In the genomic region with DNA sequence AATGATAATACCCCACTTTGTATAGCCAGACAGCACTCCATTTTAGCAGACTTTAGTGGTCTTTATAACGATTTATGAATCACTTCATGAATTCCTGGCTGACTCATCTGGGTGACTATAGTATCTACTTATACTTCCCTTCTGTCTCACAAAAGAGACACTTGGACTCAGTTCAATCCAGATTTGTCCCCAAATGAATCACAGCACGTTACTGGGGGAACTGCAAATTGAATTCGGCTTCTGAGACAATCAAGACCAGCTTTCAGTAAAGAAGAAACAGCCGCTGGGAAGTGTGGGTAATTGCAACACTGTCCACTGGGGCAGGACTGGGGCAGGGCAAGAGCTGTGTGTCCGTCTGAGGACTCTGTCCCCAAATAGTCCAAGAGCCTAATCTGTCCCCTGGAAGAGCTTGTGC, we compare ENCODE assay signal across 12 cellular contexts.
DNase-seq lines count a peak whose midpoint lies in the region; ATAC-seq, FAIRE-seq and TF ChIP-seq lines count a peak whose summit lies in the region.
"Had no signal": no experiment of that assay in that cellular context is flagged by ENCODE, and none has a peak within 500 bp of the region (broad histone marks: within the 10 kb centered on the region; RNA-seq: fewer than 3 reads in every experiment).

No MANE protein-coding gene starts in this region.

- peaks cover 35% of the 10 kb centered on the region for H3K4me1 Mint-ChIP-seq in activated T-cell treated with anti-CD3 and anti-CD28 coated beads, Interleukin-2, amount 50 U/mL, for 72 hours (ENCODE audit: low read depth)
- H3K4me1 Mint-ChIP-seq in MCF 10A (ENCODE audit: insufficient read depth, unreplicated experiment): peaks cover 11% of the 10 kb centered on the region
- no peaks in the 10 kb centered on the region for H3K4me1 Mint-ChIP-seq in CD8-positive, alpha-beta memory T cell
- H3K4me1 Mint-ChIP-seq: activated naive CD8-positive, alpha-beta T cell treated with anti-CD3 and anti-CD28 coated beads, Interleukin-2, amount 10 ng/mL, durations not matched to agents 7 days and 5 days; CD14-positive monocyte had no signal

- CTCF ChIA-PET in MCF 10A (lab: Yijun Ruan, JAX): interaction anchor here (0.6 to 0.7 kb wide), 2 partner anchors 50 to 93 kb away, joined by 3 read pairs; no protein-coding TSS in a partner anchor
- CTCF ChIA-PET in CD8-positive, alpha-beta memory T cell (lab: Charles Lee): no interaction called here

- peak; percentile 70 to 71 for ATAC-seq in activated T-cell treated with anti-CD3 and anti-CD28 coated beads, Interleukin-2, amount 50 U/mL, for 72 hours (replicated peaks in 1 of 2)
- no peak for ATAC-seq in HG03108 (IDR thresholded peaks at IDR 0.05; ENCODE audit: unreplicated experiment)

- peaks cover 0 to 3% of the 10 kb centered on the region in 2 donors for H3K9me3 Mint-ChIP-seq in activated T-cell treated with anti-CD3 and anti-CD28 coated beads, Interleukin-2, amount 50 U/mL, for 72 hours
- H3K9me3 Mint-ChIP-seq in MCF 10A (ENCODE audit: unreplicated experiment): no peaks in the 10 kb centered on the region
- no peaks in the 10 kb centered on the region for H3K9me3 Mint-ChIP-seq in CD8-positive, alpha-beta memory T cell
- H3K9me3 Mint-ChIP-seq: activated naive CD8-positive, alpha-beta T cell treated with anti-CD3 and anti-CD28 coated beads, Interleukin-2, amount 10 ng/mL, durations not matched to agents 7 days and 5 days; H9 had no signal

- no peak overlapping the region for H3K4me3 ChIP-seq in CD8-positive, alpha-beta memory T cell (ENCODE audit: low read length)

- intact Hi-C loops in MCF 10A (cut with micrococcal nuclease): no loop called here

- POLR2A ChIA-PET in MCF 10A (lab: Yijun Ruan, JAX): no interaction called here
- POLR2A ChIA-PET in CD8-positive, alpha-beta memory T cell (lab: Charles Lee): no interaction called here

- H3K4me3 Mint-ChIP-seq in activated T-cell treated with anti-CD3 and anti-CD28 coated beads, Interleukin-2, amount 50 U/mL, for 72 hours: no peak overlapping the region
- H3K4me3 Mint-ChIP-seq in MCF 10A (ENCODE audit: unreplicated experiment): no peak overlapping the region
- no peak overlapping the region for H3K4me3 Mint-ChIP-seq in CD8-positive, alpha-beta memory T cell
- H3K4me3 Mint-ChIP-seq: activated naive CD8-positive, alpha-beta T cell treated with anti-CD3 and anti-CD28 coated beads, Interleukin-2, amount 10 ng/mL, durations not matched to agents 7 days and 5 days; CD14-positive monocyte; H9 had no signal

- no peaks in the 10 kb centered on the region for H3K36me3 ChIP-seq in CD8-positive, alpha-beta memory T cell (ENCODE audit: insufficient read depth, low read length)

- H3K27me3 Mint-ChIP-seq in activated T-cell treated with anti-CD3 and anti-CD28 coated beads, Interleukin-2, amount 50 U/mL, for 72 hours (ENCODE audit: low read depth): peaks cover 42% of the 10 kb centered on the region
- no peaks in the 10 kb centered on the region for H3K27me3 Mint-ChIP-seq in MCF 10A (ENCODE audit: insufficient read depth, unreplicated experiment)
- H3K27me3 Mint-ChIP-seq in CD8-positive, alpha-beta memory T cell: peaks cover 2 to 15% of the 10 kb centered on the region in 2 donors
- H3K27me3 Mint-ChIP-seq: activated naive CD8-positive, alpha-beta T cell treated with anti-CD3 and anti-CD28 coated beads, Interleukin-2, amount 10 ng/mL, durations not matched to agents 7 days and 5 days had no signal

- no peaks in the 10 kb centered on the region for H3K4me1 ChIP-seq in CD8-positive, alpha-beta memory T cell (ENCODE audit: insufficient read depth, low read length)

- no peak for TF ChIP-seq CTCF in MCF 10A (IDR thresholded peaks at IDR 0.05; ENCODE audit: unreplicated experiment)

- BruUV-seq in MCF 10A (replicated peaks; lab: Mats Ljungman, UMichigan): no TSS peak

- H3K27ac ChIP-seq in layer of hippocampus (ENCODE audit: low read depth, low read length): peak overlapping the region; percentile 43
- H3K27ac ChIP-seq in CD8-positive, alpha-beta memory T cell (ENCODE audit: low read depth, low read length): no peak overlapping the region

- peak; percentile 1 to 13 for DNase-seq in activated T-cell treated with anti-CD3 and anti-CD28 coated beads, Interleukin-2, amount 50 U/mL, for 72 hours
- DNase-seq in activated T-cell treated with anti-CD3 and anti-CD28 coated beads for 4 hours: no peak
- DNase-seq in MCF 10A (ENCODE audit: unreplicated experiment): peak; percentile 73
- DNase-seq in urothelium cell line (ENCODE audit: low spot score): peak; percentile 48
- DNase-seq in NK-92 (lab: John Stamatoyannopoulos, UW; ENCODE audit: unreplicated experiment): no peak
- DNase-seq in CD8-positive, alpha-beta memory T cell: no peak
- DNase-seq: activated naive CD8-positive, alpha-beta T cell treated with anti-CD3 and anti-CD28 coated beads, Interleukin-2, amount 10 ng/mL, durations not matched to agents 7 days and 5 days; H9; NK-92 treated with Interleukin-12 subunit alpha and Interleukin-12 subunit beta, amount 100 ng/mL, for 24 hours had no signal

- no peaks in the 10 kb centered on the region for H3K36me3 Mint-ChIP-seq in activated T-cell treated with anti-CD3 and anti-CD28 coated beads, Interleukin-2, amount 50 U/mL, for 72 hours (ENCODE audit: insufficient read depth in 2 of 2)
- H3K36me3 Mint-ChIP-seq in MCF 10A (ENCODE audit: insufficient read depth, unreplicated experiment): no peaks in the 10 kb centered on the region
- H3K36me3 Mint-ChIP-seq in CD8-positive, alpha-beta memory T cell: no peaks in the 10 kb centered on the region
- H3K36me3 Mint-ChIP-seq: activated naive CD8-positive, alpha-beta T cell treated with anti-CD3 and anti-CD28 coated beads, Interleukin-2, amount 10 ng/mL, durations not matched to agents 7 days and 5 days; CD14-positive monocyte had no signal

- H3K27me3 ChIP-seq in layer of hippocampus (ENCODE audit: control insufficient read depth, insufficient read depth, low read length): no peaks in the 10 kb centered on the region
- H3K27me3 ChIP-seq in CD8-positive, alpha-beta memory T cell (ENCODE audit: insufficient read depth, low read length, poor library complexity, severe bottlenecking): no peaks in the 10 kb centered on the region

- peak overlapping the region; percentile 13 for H3K27ac Mint-ChIP-seq in activated T-cell treated with anti-CD3 and anti-CD28 coated beads, Interleukin-2, amount 50 U/mL, for 72 hours
- H3K27ac Mint-ChIP-seq in MCF 10A (ENCODE audit: low read depth, unreplicated experiment): peak overlapping the region; percentile 19
- H3K27ac Mint-ChIP-seq in CD8-positive, alpha-beta memory T cell: no peak overlapping the region
- H3K27ac Mint-ChIP-seq: activated naive CD8-positive, alpha-beta T cell treated with anti-CD3 and anti-CD28 coated beads, Interleukin-2, amount 10 ng/mL, durations not matched to agents 7 days and 5 days; H9 had no signal

- no peaks in the 10 kb centered on the region for H3K9me3 ChIP-seq in CD8-positive, alpha-beta memory T cell (ENCODE audit: low read length)

- FAIRE-seq in urothelium cell line (lab: Jason Lieb, UNC): no peak

Comparison
In these comparisons a context has a peak if more than half of its experiments do, and no peak if none do; other contexts are left out.
1. DNase-seq: peak in activated T-cell treated with anti-CD3 and anti-CD28 coated beads, Interleukin-2, amount 50 U/mL, for 72 hours (2 of 2), MCF 10A (single experiment) and urothelium cell line (single experiment); none in activated T-cell treated with anti-CD3 and anti-CD28 coated beads for 4 hours (single experiment), NK-92 (single experiment) and CD8-positive, alpha-beta memory T cell (0 of 5).
2. H3K27ac Mint-ChIP-seq: peak in activated T-cell treated with anti-CD3 and anti-CD28 coated beads, Interleukin-2, amount 50 U/mL, for 72 hours (single experiment) and MCF 10A (single experiment); none in CD8-positive, alpha-beta memory T cell (0 of 8).